8 cellular contexts compared by ENCODE assay signal in the genomic region with DNA sequence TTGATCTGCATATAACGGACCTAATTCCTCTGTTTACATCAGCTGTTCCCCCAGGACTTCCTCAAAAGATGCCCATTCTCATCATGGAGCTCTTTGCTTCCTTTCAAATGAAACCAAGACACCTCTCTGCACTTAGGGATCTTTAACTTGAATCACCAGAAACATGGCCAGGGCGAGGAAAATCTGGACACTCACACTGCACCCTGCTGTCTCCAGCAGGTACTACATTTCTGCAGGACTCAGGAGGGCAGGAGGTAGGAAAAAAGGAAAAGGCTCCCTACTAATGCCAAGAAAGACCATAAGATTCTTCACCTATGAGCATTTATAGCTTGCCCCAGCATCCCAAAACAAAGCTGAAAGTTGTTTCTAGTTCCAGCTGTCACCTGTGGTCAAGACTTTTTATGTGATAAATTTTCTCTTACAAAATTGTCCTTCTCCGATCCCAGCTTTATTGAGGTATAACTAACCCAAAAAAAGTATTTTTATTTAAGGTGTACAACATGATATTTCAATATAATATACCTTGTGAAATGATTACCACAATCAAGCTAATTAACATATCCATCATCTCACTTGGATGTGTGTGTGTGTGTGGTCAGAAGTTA.
DNase-seq lines count a peak whose midpoint lies in the region; ATAC-seq, FAIRE-seq and TF ChIP-seq lines count a peak whose summit lies in the region.

No MANE protein-coding gene starts in this region.

- peak; percentile 80 for TF ChIP-seq CTCF in GM06990 (IDR thresholded peaks at IDR 0.05; ENCODE audit: insufficient read depth, low read length, poor library complexity, severe bottlenecking)
- peak; percentile 81 for TF ChIP-seq CTCF in astrocyte (IDR thresholded peaks at IDR 0.05; ENCODE audit: insufficient read depth, low read depth, low read length)

- no peaks in the 10 kb centered on the region for H3K9me3 Mint-ChIP-seq in astrocyte (ENCODE audit: unreplicated experiment)

- H3K36me3 ChIP-seq in GM06990 (ENCODE audit: control insufficient read depth, insufficient read depth, low read length) (no peaks in the 10 kb centered on the region), astrocyte (ENCODE audit: insufficient read depth, low read length) (no peaks in the 10 kb centered on the region)

- H3K4me1 Mint-ChIP-seq in astrocyte (ENCODE audit: low read depth, unreplicated experiment), result peaks cover 4% of the 10 kb centered on the region

- no peak for FAIRE-seq in astrocyte (lab: Jason Lieb, UNC)

- H3K79me2 ChIP-seq in astrocyte (ENCODE audit: insufficient read depth, low read length), result no peaks in the 10 kb centered on the region

- H3K27ac ChIP-seq in astrocyte (ENCODE audit: low read depth, low read length), result no peak overlapping the region

- H3K9ac ChIP-seq in astrocyte (ENCODE audit: low read length), result no peak overlapping the region

- no peak overlapping the region for H3K4me3 Mint-ChIP-seq in astrocyte (ENCODE audit: unreplicated experiment)

- no peak overlapping the region for H3K27ac Mint-ChIP-seq in astrocyte (ENCODE audit: unreplicated experiment)

- no peaks in the 10 kb centered on the region for H3K4me1 ChIP-seq in astrocyte (ENCODE audit: insufficient read depth, low read length)

- no peaks in the 10 kb centered on the region for H3K27me3 ChIP-seq in GM06990 (replicated peaks; ENCODE audit: control insufficient read depth, insufficient read depth, low read length)
- H3K27me3 ChIP-seq in astrocyte (ENCODE audit: insufficient read depth, low read length), result no peaks in the 10 kb centered on the region

- peaks cover 6% of the 10 kb centered on the region for H3K36me3 Mint-ChIP-seq in astrocyte (ENCODE audit: low read depth, unreplicated experiment)

- in situ Hi-C loops in ACHN (cut with HindIII; ENCODE audit: low pct_ligation_motif_present, low pct_unique_long_range_greater_than_20kb, low sequenced_read_pairs), result no loop called here

- H3K4me3 ChIP-seq in GM06990 (replicated peaks; ENCODE audit: low read depth, low read length) (no peak overlapping the region), astrocyte (ENCODE audit: insufficient read depth, low read depth, low read length) (no peak overlapping the region)

- no peaks in the 10 kb centered on the region for H3K9me3 ChIP-seq in astrocyte (ENCODE audit: insufficient read depth, low read depth, low read length)

- no peak overlapping the region for H2AFZ ChIP-seq in astrocyte (ENCODE audit: low read depth, low read length)

- no peak for ATAC-seq in GM19397 (IDR thresholded peaks at IDR 0.05; ENCODE audit: unreplicated experiment)

- peak; percentile 48 for DNase-seq in ACHN
- no peak for DNase-seq in GM06990 (ENCODE audit: extremely low read depth, insufficient read length)
- peak; percentile 67 for DNase-seq in NCI-H69 (lab: John Stamatoyannopoulos, UW)
- DNase-seq in astrocyte (ENCODE audit: low read depth), result peak; percentile 22
- peak; percentile 45 for DNase-seq in iPS DF 19.7 (ENCODE audit: low read depth, low spot score)
- DNase-seq in stimulated activated CD4-positive, alpha-beta T cell treated with anti-CD3 and anti-CD28 coated beads, Interleukin-1b, Interleukin-23, amount 100 ng/mL, for 4 hours (ENCODE audit: low read depth in 2 of 2), result peak; percentile 1 to 3
- no peak for DNase-seq in central memory CD4-positive, alpha-beta T cell

- no peaks in the 10 kb centered on the region for H3K27me3 Mint-ChIP-seq in astrocyte (ENCODE audit: low read depth, unreplicated experiment)

- no peaks in the 10 kb centered on the region for H4K20me1 ChIP-seq in astrocyte (ENCODE audit: insufficient read depth, low read length)

- H3K4me2 ChIP-seq in astrocyte (ENCODE audit: low read length), result no peak overlapping the region

Comparison
In these comparisons a context has a peak if more than half of its experiments do, and no peak if none do; other contexts are left out.
1. DNase-seq: peak in ACHN (single experiment), NCI-H69 (single experiment), astrocyte (single experiment), iPS DF 19.7 (single experiment) and stimulated activated CD4-positive, alpha-beta T cell treated with anti-CD3 and anti-CD28 coated beads, Interleukin-1b, Interleukin-23, amount 100 ng/mL, for 4 hours (2 of 2); none in GM06990 (single experiment) and central memory CD4-positive, alpha-beta T cell (single experiment).